ENCODE assay signal across 31 cellular contexts in genomic region chr9:93942176-93942575, GRCh38. TPM values are rescaled to one million over a fixed set of nuclear protein-coding genes. Genes with fewer than 3 reads are reported as not detected.
"Had no signal": no experiment of that assay in that cellular context is flagged by ENCODE, and none has a peak within 500 bp of the region (broad histone marks: within the 10 kb centered on the region; RNA-seq: fewer than 3 reads in every experiment).

No MANE protein-coding gene starts in this region.

- H3K27ac ChIP-seq: brain microvascular endothelial cell, epithelial cell of prostate, esophagus squamous epithelium, gastroesophageal sphincter, heart left ventricle, left ventricle myocardium inferior, sigmoid colon, WERI-Rb-1 had no signal

- H3K4me3 ChIP-seq: esophagus squamous epithelium, gastroesophageal sphincter, heart left ventricle, left ventricle myocardium inferior, lung, sigmoid colon had no signal

- H3K36me3 ChIP-seq: brain microvascular endothelial cell, esophagus squamous epithelium, gastroesophageal sphincter, heart left ventricle, left ventricle myocardium inferior, sigmoid colon, WERI-Rb-1 had no signal

- H3K9me3 ChIP-seq: esophagus squamous epithelium, gastroesophageal sphincter, heart left ventricle, left ventricle myocardium inferior, sigmoid colon had no signal

- DNase-seq: activated CD4-positive, alpha-beta memory T cell treated with anti-CD3 and anti-CD28 coated beads for 36 hours; activated CD4-positive, alpha-beta T cell treated with anti-CD3 and anti-CD28 coated beads for 48 hours; activated CD8-positive, alpha-beta memory T cell treated with anti-CD3 and anti-CD28 coated beads, Interleukin-2, amount 50 U/mL, for 4 hours; activated effector memory CD4-positive, alpha-beta T cell treated with anti-CD3 and anti-CD28 coated beads, Interleukin-2, amount 50 U/mL, for 16 hours; activated naive CD4-positive, alpha-beta T cell treated with anti-CD3 and anti-CD28 coated beads for 36 hours; activated naive CD8-positive, alpha-beta T cell treated with anti-CD3 and anti-CD28 coated beads, Interleukin-2, amount 10 ng/mL, durations not matched to agents 7 days and 5 days; activated T-cell treated with anti-CD3 and anti-CD28 coated beads, Interleukin-2, amount 50 U/mL, for 1 hour; amniotic stem cell; brain microvascular endothelial cell; central memory CD4-positive, alpha-beta T cell; endodermal cell; esophagus squamous epithelium; heart left ventricle; hypothalamus; left ventricle myocardium inferior; mesendoderm; natural killer cell; sigmoid colon; small intestine; stimulated activated CD4-positive, alpha-beta T cell treated with anti-CD3 and anti-CD28 coated beads, Interleukin-1b, Interleukin-23, amount 100 ng/mL, for 48 hours; stimulated activated CD4-positive, alpha-beta T cell treated with anti-CD3 and anti-CD28 coated beads, Interleukin-4, amount 100 ng/mL, for 4 hours; stimulated activated CD8-positive, alpha-beta memory T cell treated with anti-CD3 and anti-CD28 coated beads, Interleukin-4, amount 100 ng/mL, for 48 hours; stimulated activated naive CD8-positive, alpha-beta T cell treated with anti-CD3 and anti-CD28 coated beads, Interleukin-15, amount 100 ng/mL, for 72 hours; substantia nigra; SW 1271; T-helper 9 cell; WERI-Rb-1 had no signal

RNA-seq across cellular contexts. Expression of gene BARX1, which starts 13.0 kb away (rescaled TPM):
- total RNA-seq: esophagus squamous epithelium, heart left ventricle, left ventricle myocardium inferior, lung, mononuclear cell, natural killer cell, sigmoid colon had no signal
- polyA plus RNA-seq: heart left ventricle had no signal
